Comparison of ENCODE assay signal across 23 cellular contexts in genomic region chr6:33663028-33663427, GRCh38.
"Had no signal": no experiment of that assay in that cellular context is flagged by ENCODE, and none has a peak within 500 bp of the region (broad histone marks: within the 10 kb centered on the region; RNA-seq: fewer than 3 reads in every experiment).

No MANE protein-coding gene starts in this region.

- H3K9me3 Mint-ChIP-seq: dendritic cell treated with granulocyte-macrophage colony-stimulating factor and Interleukin-4, amounts not matched to agents 40 ng/mL and 50 ng/mL, for 4 days; effector memory CD8-positive, alpha-beta T cell; naive B cell; nephron; stimulated activated naive B cell treated with anti-CD40 and anti-IgM and Interleukin-4, amounts not matched to agents 10 μg/mL and 1 μg/mL and 100 μg/mL, for 72 hours had no signal

- H3K27me3 Mint-ChIP-seq: dendritic cell treated with granulocyte-macrophage colony-stimulating factor and Interleukin-4, amounts not matched to agents 40 ng/mL and 50 ng/mL, for 4 days; effector memory CD8-positive, alpha-beta T cell; naive B cell; stimulated activated naive B cell treated with anti-CD40 and anti-IgM and Interleukin-4, amounts not matched to agents 10 μg/mL and 1 μg/mL and 100 μg/mL, for 72 hours had no signal

- ATAC-seq: effector memory CD8-positive, alpha-beta T cell; left cardiac atrium; lower lobe of right lung; psoas muscle; sciatic nerve; stimulated activated naive B cell treated with anti-CD40 and anti-IgM and Interleukin-4, amounts not matched to agents 10 μg/mL and 1 μg/mL and 100 μg/mL, for 72 hours had no signal

- H3K27ac Mint-ChIP-seq: dendritic cell treated with granulocyte-macrophage colony-stimulating factor and Interleukin-4, amounts not matched to agents 40 ng/mL and 50 ng/mL, for 4 days; nephron; stimulated activated naive B cell treated with anti-CD40 and anti-IgM and Interleukin-4, amounts not matched to agents 10 μg/mL and 1 μg/mL and 100 μg/mL, for 72 hours had no signal

- H3K9me3 ChIP-seq: left ventricle myocardium inferior, lower lobe of right lung, psoas muscle, spleen, upper lobe of left lung, vagina had no signal

- H3K4me1 ChIP-seq: left ventricle myocardium inferior, lower lobe of right lung, psoas muscle, spleen, upper lobe of left lung, vagina had no signal

- DNase-seq: effector memory CD8-positive, alpha-beta T cell; foreskin melanocyte; head of caudate nucleus; kidney; left cardiac atrium; left ventricle myocardium inferior; lower lobe of right lung; mesendoderm; naive B cell; psoas muscle; retina; spleen; stimulated activated CD4-positive, alpha-beta T cell treated with anti-CD3 and anti-CD28 coated beads, Interleukin-15, amount 100 ng/mL, for 24 hours; stimulated activated CD4-positive, alpha-beta T cell treated with anti-CD3 and anti-CD28 coated beads, Interleukin-1b, Interleukin-23, amount 100 ng/mL, for 48 hours; stimulated activated CD4-positive, alpha-beta T cell treated with anti-CD3 and anti-CD28 coated beads, Interleukin-4, amount 100 ng/mL, for 24 hours; stimulated activated naive B cell treated with anti-CD40 and anti-IgM and Interleukin-4, amounts not matched to agents 10 μg/mL and 1 μg/mL and 100 μg/mL, for 72 hours had no signal

- H3K4me1 Mint-ChIP-seq: nephron had no signal

- H3K4me3 ChIP-seq: hepatocyte, left ventricle myocardium inferior, lower lobe of right lung, psoas muscle, spleen, upper lobe of left lung, vagina had no signal

- H3K27ac ChIP-seq: hepatocyte, left ventricle myocardium inferior, lower lobe of right lung, psoas muscle, spleen, upper lobe of left lung, vagina had no signal

- H3K4me3 Mint-ChIP-seq: dendritic cell treated with granulocyte-macrophage colony-stimulating factor and Interleukin-4, amounts not matched to agents 40 ng/mL and 50 ng/mL, for 4 days; effector memory CD8-positive, alpha-beta T cell; nephron; stimulated activated naive B cell treated with anti-CD40 and anti-IgM and Interleukin-4, amounts not matched to agents 10 μg/mL and 1 μg/mL and 100 μg/mL, for 72 hours had no signal

- H3K27me3 ChIP-seq: hepatocyte, spleen, upper lobe of left lung, vagina had no signal

- FAIRE-seq: colon, kidney had no signal
